ENCODE assay signal across 1 cellular context in the genomic region with DNA sequence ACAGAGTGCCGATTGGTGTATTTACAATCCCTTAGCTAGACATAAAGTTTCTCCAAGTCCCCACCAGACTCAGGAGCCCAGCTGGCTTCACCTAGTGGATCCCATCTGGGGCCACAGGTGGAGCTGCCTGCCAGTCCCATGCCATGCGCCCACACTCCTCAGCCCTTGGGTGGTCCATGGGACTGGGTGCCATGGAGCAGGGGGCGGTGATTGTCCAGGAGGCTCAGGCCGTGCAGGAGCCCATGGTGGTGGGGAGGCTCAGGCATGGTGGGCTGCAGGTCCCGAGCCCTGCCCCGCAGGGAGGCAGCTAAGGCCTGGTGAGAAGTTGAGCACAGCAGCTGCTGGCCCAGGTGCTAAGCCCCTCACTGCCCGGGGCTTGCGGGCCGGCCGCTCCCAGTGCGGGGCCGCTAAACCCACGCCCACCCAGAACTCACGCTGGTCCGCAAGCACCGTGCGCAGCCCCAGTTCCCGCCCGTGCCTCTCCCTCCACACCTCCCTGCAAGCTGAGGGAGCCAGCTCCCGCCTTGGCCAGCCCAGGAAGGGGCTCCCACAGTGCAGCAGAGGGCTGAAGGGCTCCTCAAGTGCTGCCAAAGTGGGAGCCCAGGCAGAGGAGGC. TPM values are rescaled to one million over a fixed set of nuclear protein-coding genes. Genes with fewer than 3 reads are reported as not detected.
"Had no signal": no experiment of that assay in that cellular context is flagged by ENCODE, and none has a peak within 500 bp of the region (broad histone marks: within the 10 kb centered on the region; RNA-seq: fewer than 3 reads in every experiment).

No MANE protein-coding gene starts in this region.

RNA-seq across cellular contexts. Expression of gene GNG4, which starts 55.2 kb away (rescaled TPM):
- total RNA-seq: GM12878 had no signal
